In the genomic region with DNA sequence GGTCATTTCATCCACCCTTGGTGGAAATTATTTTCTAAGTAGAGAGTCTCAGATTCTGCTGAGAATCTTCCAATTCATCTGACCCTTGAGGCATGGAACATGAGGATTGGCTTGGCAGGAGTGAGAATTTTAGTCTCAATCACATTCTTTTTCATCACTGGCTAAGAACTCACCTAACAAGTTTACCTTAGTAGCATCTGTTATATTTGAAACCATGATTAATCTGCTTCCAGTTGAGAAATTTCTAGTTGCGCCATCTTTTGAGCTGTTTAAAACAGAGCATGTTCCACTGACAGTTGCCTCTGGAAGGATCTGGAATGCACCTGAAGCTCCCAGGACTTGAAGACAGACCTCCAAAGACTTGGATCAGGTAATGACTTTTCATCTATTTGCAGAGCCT, we compare ENCODE assay signal across 16 cellular contexts. TPM values are rescaled to one million over a fixed set of nuclear protein-coding genes. Genes with fewer than 3 reads are reported as not detected.
A peak's percentile ranks its signal among the peaks of the same experiment; 100 is the strongest.
DNase-seq lines count a peak whose midpoint lies in the region; ATAC-seq and TF ChIP-seq lines count a peak whose summit lies in the region.
"Had no signal": no experiment of that assay in that cellular context is flagged by ENCODE, and none has a peak within 500 bp of the region (broad histone marks: within the 10 kb centered on the region; RNA-seq: fewer than 3 reads in every experiment).

A gene with protein sequence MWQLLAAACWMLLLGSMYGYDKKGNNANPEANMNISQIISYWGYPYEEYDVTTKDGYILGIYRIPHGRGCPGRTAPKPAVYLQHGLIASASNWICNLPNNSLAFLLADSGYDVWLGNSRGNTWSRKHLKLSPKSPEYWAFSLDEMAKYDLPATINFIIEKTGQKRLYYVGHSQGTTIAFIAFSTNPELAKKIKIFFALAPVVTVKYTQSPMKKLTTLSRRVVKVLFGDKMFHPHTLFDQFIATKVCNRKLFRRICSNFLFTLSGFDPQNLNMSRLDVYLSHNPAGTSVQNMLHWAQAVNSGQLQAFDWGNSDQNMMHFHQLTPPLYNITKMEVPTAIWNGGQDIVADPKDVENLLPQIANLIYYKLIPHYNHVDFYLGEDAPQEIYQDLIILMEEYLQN (plus strand): TSS at position 299 of the 400 bp plus-strand sequence. CDS start 18,295 bp downstream, outside the sequence.

- H3K4me1 Mint-ChIP-seq in activated naive CD8-positive, alpha-beta T cell treated with anti-CD3 and anti-CD28 coated beads for 36 hours = peaks cover 24% of the 10 kb centered on the region
- H3K4me1 Mint-ChIP-seq in stimulated activated memory B cell treated with anti-CD40 and anti-IgM and Interleukin-4, amounts not matched to agents 10 μg/mL and 1 μg/mL and 100 μg/mL, for 72 hours = peaks cover 7% of the 10 kb centered on the region

- no peaks in the 10 kb centered on the region for H3K79me2 ChIP-seq in smooth muscle cell (ENCODE audit: low read depth)

- H3K9ac ChIP-seq in smooth muscle cell (ENCODE audit: low read depth) = peak within 1 kb of the TSS; percentile 79

- intact Hi-C loops in left ventricle myocardium inferior (cut with micrococcal nuclease) = no loop called here

- H3K9me3 Mint-ChIP-seq in activated naive CD8-positive, alpha-beta T cell treated with anti-CD3 and anti-CD28 coated beads for 36 hours = no peaks in the 10 kb centered on the region
- H3K9me3 Mint-ChIP-seq in stimulated activated memory B cell treated with anti-CD40 and anti-IgM and Interleukin-4, amounts not matched to agents 10 μg/mL and 1 μg/mL and 100 μg/mL, for 72 hours = no peaks in the 10 kb centered on the region

- H3K27me3 ChIP-seq in foreskin keratinocyte (no peaks in the 10 kb centered on the region), smooth muscle cell (ENCODE audit: low read depth) (no peaks in the 10 kb centered on the region), left ventricle myocardium inferior (ENCODE audit: low read depth) (no peaks in the 10 kb centered on the region)
- H3K27me3 ChIP-seq in effector memory CD4-positive, alpha-beta T cell (replicated peaks; ENCODE audit: control insufficient read depth, insufficient read depth, low read length, poor library complexity, severe bottlenecking) = no peaks in the 10 kb centered on the region

- H3K36me3 ChIP-seq in smooth muscle cell (ENCODE audit: low read depth) (no peaks in the 10 kb centered on the region), left ventricle myocardium inferior (no peaks in the 10 kb centered on the region)
- H3K36me3 ChIP-seq in effector memory CD4-positive, alpha-beta T cell (ENCODE audit: control insufficient read depth, insufficient read depth, low read length) = no peaks in the 10 kb centered on the region

- H3K27ac ChIP-seq in foreskin keratinocyte (no peak within 1 kb of the TSS), smooth muscle cell (ENCODE audit: low read depth) (peak within 1 kb of the TSS; percentile 88), left ventricle myocardium inferior (replicated peaks) (no peak within 1 kb of the TSS)
- no peak within 1 kb of the TSS for H3K27ac ChIP-seq in effector memory CD4-positive, alpha-beta T cell (ENCODE audit: insufficient read depth, low read length, poor library complexity, severe bottlenecking)

- no peaks in the 10 kb centered on the region for H4K20me1 ChIP-seq in smooth muscle cell (ENCODE audit: low read depth)

- no peak for TF ChIP-seq CTCF in foreskin keratinocyte (conservative IDR thresholded peaks at IDR 0.05)
- TF ChIP-seq CTCF in smooth muscle cell (IDR thresholded peaks at IDR 0.05; ENCODE audit: borderline replicate concordance, insufficient read depth, poor library complexity, severe bottlenecking) = no peak
- no peak for TF ChIP-seq CTCF in left ventricle myocardium inferior (IDR thresholded peaks at IDR 0.05; ENCODE audit: borderline replicate concordance)

- ATAC-seq in foreskin keratinocyte = peak; percentile 24
- ATAC-seq in stimulated activated memory B cell treated with anti-CD40 and anti-IgM and Interleukin-4, amounts not matched to agents 10 μg/mL and 1 μg/mL and 100 μg/mL, for 72 hours = no peak

- H3F3A ChIP-seq in smooth muscle cell (ENCODE audit: low read depth) = no peaks in the 10 kb centered on the region

- H3K4me1 ChIP-seq in foreskin keratinocyte = peaks cover 23% of the 10 kb centered on the region
- H3K4me1 ChIP-seq in smooth muscle cell (ENCODE audit: low read depth) = peaks cover 14% of the 10 kb centered on the region
- H3K4me1 ChIP-seq in left ventricle myocardium inferior = no peaks in the 10 kb centered on the region
- H3K4me1 ChIP-seq in effector memory CD4-positive, alpha-beta T cell (ENCODE audit: control insufficient read depth, insufficient read depth, low read length, poor library complexity, severe bottlenecking) = no peaks in the 10 kb centered on the region

- no peaks in the 10 kb centered on the region for H3K27me3 Mint-ChIP-seq in activated naive CD8-positive, alpha-beta T cell treated with anti-CD3 and anti-CD28 coated beads for 36 hours
- no peaks in the 10 kb centered on the region for H3K27me3 Mint-ChIP-seq in stimulated activated memory B cell treated with anti-CD40 and anti-IgM and Interleukin-4, amounts not matched to agents 10 μg/mL and 1 μg/mL and 100 μg/mL, for 72 hours

- peak within 1 kb of the TSS; percentile 72 for H3K4me2 ChIP-seq in smooth muscle cell

- WGBS in smooth muscle cell (ENCODE audit: low lambda C conversion rate) = 89% methylated on average over 1 of the region's 1 CpG

- no peak within 1 kb of the TSS for H3K4me3 Mint-ChIP-seq in activated naive CD8-positive, alpha-beta T cell treated with anti-CD3 and anti-CD28 coated beads for 36 hours
- no peak within 1 kb of the TSS for H3K4me3 Mint-ChIP-seq in stimulated activated memory B cell treated with anti-CD40 and anti-IgM and Interleukin-4, amounts not matched to agents 10 μg/mL and 1 μg/mL and 100 μg/mL, for 72 hours

- H3K9me3 ChIP-seq in smooth muscle cell (replicated peaks; ENCODE audit: low read depth) (no peaks in the 10 kb centered on the region), left ventricle myocardium inferior (replicated peaks) (no peaks in the 10 kb centered on the region)
- H3K9me3 ChIP-seq in effector memory CD4-positive, alpha-beta T cell (ENCODE audit: control insufficient read depth, low read length) = no peaks in the 10 kb centered on the region

- peak; percentile 22 for DNase-seq in HT-29 (ENCODE audit: low spot score)
- DNase-seq in activated naive CD8-positive, alpha-beta T cell treated with anti-CD3 and anti-CD28 coated beads for 36 hours = no peak
- peak; percentile 55 to 69 for DNase-seq in foreskin keratinocyte
- DNase-seq in smooth muscle cell (lab: John Stamatoyannopoulos, UW; ENCODE audit: unreplicated experiment) = no peak
- DNase-seq in left ventricle myocardium inferior = no peak
- DNase-seq in effector memory CD4-positive, alpha-beta T cell = no peak
- DNase-seq: COR-L47; EL; GOT3; NCI-H1417 treated with DMSO at 0.1 percent for 48 hours; NCI-H1930; NCI-H69; NK-92 treated with Interleukin-12 subunit alpha and Interleukin-12 subunit beta, amount 100 ng/mL, for 24 hours had no signal

- no peak within 1 kb of the TSS for H2AFZ ChIP-seq in smooth muscle cell (ENCODE audit: low read depth)

- H3K4me3 ChIP-seq in smooth muscle cell (no peak within 1 kb of the TSS), left ventricle myocardium inferior (no peak within 1 kb of the TSS)
- H3K4me3 ChIP-seq in effector memory CD4-positive, alpha-beta T cell (ENCODE audit: insufficient read depth, low read depth, low read length, poor library complexity, severe bottlenecking) = no peak within 1 kb of the TSS

- peak within 1 kb of the TSS; percentile 5 for H3K27ac Mint-ChIP-seq in activated naive CD8-positive, alpha-beta T cell treated with anti-CD3 and anti-CD28 coated beads for 36 hours
- no peak within 1 kb of the TSS for H3K27ac Mint-ChIP-seq in stimulated activated memory B cell treated with anti-CD40 and anti-IgM and Interleukin-4, amounts not matched to agents 10 μg/mL and 1 μg/mL and 100 μg/mL, for 72 hours

- no peaks in the 10 kb centered on the region for H3K36me3 Mint-ChIP-seq in activated naive CD8-positive, alpha-beta T cell treated with anti-CD3 and anti-CD28 coated beads for 36 hours
- H3K36me3 Mint-ChIP-seq in stimulated activated memory B cell treated with anti-CD40 and anti-IgM and Interleukin-4, amounts not matched to agents 10 μg/mL and 1 μg/mL and 100 μg/mL, for 72 hours = no peaks in the 10 kb centered on the region

RNA-seq across cellular contexts. Expression of the gene that starts here (rescaled TPM):
- total RNA-seq in HT-29 (2014; rRNA removed; shearing (Covaris generic)) = not detected in 2 replicates
- total RNA-seq in activated naive CD8-positive, alpha-beta T cell treated with anti-CD3 and anti-CD28 coated beads for 36 hours = not detected
- total RNA-seq in foreskin keratinocyte (not detected in 2 replicates), smooth muscle cell (0.18 and 0.36 TPM in 2 replicates), left ventricle myocardium inferior (not detected)
- polyA plus RNA-seq in foreskin keratinocyte (not detected in 2 replicates), smooth muscle cell (0.52 TPM in 1 of 2 replicates, not detected in the other)
- total RNA-seq: HT1080, SK-MEL-5 had no signal

Comparison
In these comparisons a context has a peak if more than half of its experiments do, and no peak if none do; other contexts are left out.
1. Peak in DNase-seq in HT-29; RNA of the gene not detected or under 1 TPM.
2. Peak in DNase-seq and ATAC-seq in foreskin keratinocyte; RNA of the gene not detected or under 1 TPM.